ENCODE assay signal across 15 cellular contexts in genomic region chr10:33095867-33096479, GRCh38.
DNase-seq lines count a peak whose midpoint lies in the region; ATAC-seq, FAIRE-seq and TF ChIP-seq lines count a peak whose summit lies in the region.
"Had no signal": no experiment of that assay in that cellular context is flagged by ENCODE, and none has a peak within 500 bp of the region (broad histone marks: within the 10 kb centered on the region; RNA-seq: fewer than 3 reads in every experiment).

No MANE protein-coding gene starts in this region.

- 1% methylated on average over 4 of the region's 4 CpGs for WGBS in GM12878 (ENCODE audit: insufficient coverage, insufficient replicate concordance, low lambda C conversion rate, missing lambda C conversion rate)

- H3K9me2 ChIP-seq in PC-3 (replicated peaks; ENCODE audit: low read length): no peaks in the 10 kb centered on the region

- POLR2A ChIA-PET in GM12878 (lab: Charles Lee): no interaction called here
- POLR2A ChIA-PET in PC-3 (lab: Charles Lee; ENCODE audit: unreplicated experiment): interaction anchor here (0.5 kb wide), 1 partner anchor 411 kb away, joined by 10 read pairs; no protein-coding TSS in a partner anchor

- no peak for TF ChIP-seq RAD21 in GM12878 (IDR thresholded peaks at IDR 0.05; ENCODE audit: insufficient read depth, low read depth, low read length)

- TF ChIP-seq POLR2A in GM12878 (IDR thresholded peaks at IDR 0.05; ENCODE audit: low read depth, low read length) (no peak), Peyer's patch (IDR thresholded peaks at IDR 0.05) (no peak)

- 0 out of 4 replicates have a peak, but pooled peaks of 1 of the 2 experiments have one; percentile 18 for TF ChIP-seq EP300 in GM12878 (IDR thresholded peaks at IDR 0.05; ENCODE audit: borderline replicate concordance in 1 of 2, control insufficient read depth in 1 of 2, low read depth in 2 of 2, low read length in 2 of 2)

- SMC1A ChIA-PET in GM12878 (lab: Charles Lee; ENCODE audit: uncharacterized antibody, unreplicated experiment): interaction anchor here (1.3 kb wide), 1 partner anchor 13 kb away, joined by 5 read pairs; no protein-coding TSS in a partner anchor

- BruUV-seq in GM12878 (replicated peaks; lab: Mats Ljungman, UMichigan) (no TSS peak), PC-3 (replicated peaks; lab: Mats Ljungman, UMichigan) (no TSS peak)

- H3K36me3 ChIP-seq in GM12878 (ENCODE audit: control insufficient read depth in 2 of 2, insufficient read depth in 2 of 2, low read length in 1 of 2) (no peaks in the 10 kb centered on the region), PC-3 (ENCODE audit: low read depth, low read length) (peaks cover 12% of the 10 kb centered on the region; the same call in 1 of the 2 replicates), Peyer's patch (no peaks in the 10 kb centered on the region)
- H3K36me3 ChIP-seq: brain microvascular endothelial cell had no signal

- no peaks in the 10 kb centered on the region for H3K79me2 ChIP-seq in GM12878 (ENCODE audit: control insufficient read depth, insufficient read depth, low read length)
- no peaks in the 10 kb centered on the region for H3K79me2 ChIP-seq in PC-3 (ENCODE audit: low read length)

- H3K4me2 ChIP-seq in GM12878 (ENCODE audit: control insufficient read depth, insufficient read depth) (peak overlapping the region; percentile 77), PC-3 (ENCODE audit: low read length) (no peak overlapping the region)

- H2AFZ ChIP-seq in GM12878 (ENCODE audit: control insufficient read depth, low read depth, low read length) (no peak overlapping the region), PC-3 (ENCODE audit: low read length) (no peak overlapping the region)

- peak; percentile 56 for FAIRE-seq in GM12878 (lab: Jason Lieb, UNC)

- no peaks in the 10 kb centered on the region for H3F3A ChIP-seq in PC-3 (ENCODE audit: low read length, unreplicated experiment)

- RAD21 ChIA-PET in GM12878 (lab: Charles Lee; ENCODE audit: unreplicated experiment): no interaction called here

- TF ChIP-seq CTCF in GM12878 (IDR thresholded peaks at IDR 0.05 in 2 of 3, conservative IDR thresholded peaks at IDR 0.05 in 1 of 3; ENCODE audit: control insufficient read depth in 2 of 3, extremely low read depth in 1 of 3, insufficient read depth in 1 of 3, low read depth in 3 of 3, low read length in 3 of 3) (no peak), PC-3 (conservative IDR thresholded peaks at IDR 0.05; ENCODE audit: low read depth, low read length) (no peak), Peyer's patch (IDR thresholded peaks at IDR 0.05) (no peak)

- intact Hi-C loops in GM12878 (cut with micrococcal nuclease; ENCODE audit: unreplicated experiment): no loop called here
- intact Hi-C loops in PC-3 (cut with micrococcal nuclease): no loop called here

- in situ Hi-C loops in GM12878 (cut with MboI): no loop called here

- no peaks in the 10 kb centered on the region for H3K27me3 ChIP-seq in GM12878 (replicated peaks in 1 of 2; ENCODE audit: control insufficient read depth in 2 of 2, insufficient read depth in 2 of 2, low read length in 1 of 2)
- no peaks in the 10 kb centered on the region for H3K27me3 ChIP-seq in PC-3 (ENCODE audit: low read length)
- no peaks in the 10 kb centered on the region for H3K27me3 ChIP-seq in Peyer's patch
- H3K27me3 ChIP-seq: brain microvascular endothelial cell had no signal

- H3K9ac ChIP-seq in GM12878 (ENCODE audit: control insufficient read depth, insufficient read depth, low read length) (peak overlapping the region; percentile 14; the same call in 1 of the 2 replicates), PC-3 (ENCODE audit: low read length) (no peak overlapping the region)

- H3K27ac ChIP-seq in GM12878 (ENCODE audit: control insufficient read depth, insufficient read depth) (peak overlapping the region; percentile 65), PC-3 (ENCODE audit: low read length) (no peak overlapping the region), Peyer's patch (no peak overlapping the region)
- H3K27ac ChIP-seq: brain microvascular endothelial cell, skin epidermis had no signal

- peak; percentile 40 for DNase-seq in GM12878 (ENCODE audit: low read depth, low spot score)
- no peak for DNase-seq in NCI-H345 (lab: John Stamatoyannopoulos, UW)
- no peak for DNase-seq in HuH-7.5 (ENCODE audit: low spot score)
- DNase-seq in PC-3: no peak
- no peak for DNase-seq in Peyer's patch
- DNase-seq: activated CD8-positive, alpha-beta memory T cell treated with anti-CD3 and anti-CD28 coated beads for 24 hours; brain microvascular endothelial cell; midbrain; NCI-H2171 treated with DMSO at 0.1 percent for 48 hours; stimulated activated naive CD8-positive, alpha-beta T cell treated with anti-CD3 and anti-CD28 coated beads, Interleukin-15, amount 100 ng/mL, for 72 hours had no signal

- CTCF ChIA-PET in GM12878 (lab: Yijun Ruan, JAX) (interaction anchor here (1.0 kb wide), 1 partner anchor 10 kb away, joined by 3 read pairs; no protein-coding TSS in a partner anchor), PC-3 (lab: Charles Lee) (no interaction called here)

- H4K20me1 ChIP-seq in GM12878 (ENCODE audit: control insufficient read depth, insufficient read depth) (no peaks in the 10 kb centered on the region), PC-3 (ENCODE audit: low read length) (no peaks in the 10 kb centered on the region)

- H3K9me3 ChIP-seq in GM12878 (replicated peaks; ENCODE audit: control insufficient read depth, insufficient read depth, low read length): peaks cover 12% of the 10 kb centered on the region; the same call in 2 of the 3 replicates
- peaks cover 13% of the 10 kb centered on the region; the same call in 1 of the 2 replicates for H3K9me3 ChIP-seq in PC-3 (ENCODE audit: low read length)
- no peaks in the 10 kb centered on the region for H3K9me3 ChIP-seq in Peyer's patch

- H3K4me3 ChIP-seq in GM12878 (0 out of 2 replicates have a peak overlapping the region, but pooled peaks have one; percentile 7), PC-3 (ENCODE audit: low read length) (no peak overlapping the region), Peyer's patch (no peak overlapping the region)
- H3K4me3 ChIP-seq: skin epidermis had no signal

- peak; percentile 73 for ATAC-seq in GM18519 (IDR thresholded peaks at IDR 0.05; ENCODE audit: low FRiP score, unreplicated experiment)
- peak; percentile 83 for ATAC-seq in GM21528 (IDR thresholded peaks at IDR 0.05; ENCODE audit: low FRiP score, unreplicated experiment)
- peak; percentile 67 for ATAC-seq in HG03139 (IDR thresholded peaks at IDR 0.05; ENCODE audit: unreplicated experiment)
- peak; percentile 83 for ATAC-seq in GM12878
- no peak for ATAC-seq in PC-3
- ATAC-seq: SK-N-SH treated with all-trans-retinoic acid at 6 μM for 48 hours; stimulated activated naive CD8-positive, alpha-beta T cell treated with anti-CD3 and anti-CD28 coated beads, Interleukin-15, amount 100 ng/mL, for 72 hours had no signal

- H3K4me1 ChIP-seq in GM12878 (ENCODE audit: control insufficient read depth, insufficient read depth, low read length): peaks cover 40% of the 10 kb centered on the region
- H3K4me1 ChIP-seq in PC-3 (ENCODE audit: insufficient read depth, low read length): no peaks in the 10 kb centered on the region
- H3K4me1 ChIP-seq in Peyer's patch: no peaks in the 10 kb centered on the region

TF ChIP-seq in GM12878, 131 proteins besides CTCF, POLR2A, EP300 and RAD21 (continues in another document):
- TF ChIP-seq SMAD5 (IDR thresholded peaks at IDR 0.05; ENCODE audit: low read depth) (no peak), GATAD2B (conservative IDR thresholded peaks at IDR 0.05; ENCODE audit: low read depth) (no peak), BACH1 (IDR thresholded peaks at IDR 0.05; ENCODE audit: borderline replicate concordance) (no peak), ZNF24 (IDR thresholded peaks at IDR 0.05) (no peak), BCLAF1 (IDR thresholded peaks at IDR 0.05) (no peak), NBN (IDR thresholded peaks at IDR 0.05) (no peak), MEF2A (IDR thresholded peaks at IDR 0.05; ENCODE audit: insufficient read depth, low read depth, low read length) (peak; percentile 61; the same call in 1 of the 2 replicates), PAX5 (IDR thresholded peaks at IDR 0.05; ENCODE audit: borderline replicate concordance, low read depth, low read length) (no peak), ESRRA (IDR thresholded peaks at IDR 0.05; ENCODE audit: low read length) (no peak), MEF2B (IDR thresholded peaks at IDR 0.05; ENCODE audit: partially characterized antibody, poor library complexity, severe bottlenecking) (peak; percentile 13), CHD2 (IDR thresholded peaks at IDR 0.05; ENCODE audit: borderline replicate concordance, low read depth, low read length) (no peak), SPI1 (IDR thresholded peaks at IDR 0.05; ENCODE audit: borderline replicate concordance, insufficient read depth, low read depth, low read length) (peak; percentile 84), PKNOX1 (IDR thresholded peaks at IDR 0.05) (peak; percentile 57)
